35 cellular contexts compared by ENCODE assay signal in the genomic region with DNA sequence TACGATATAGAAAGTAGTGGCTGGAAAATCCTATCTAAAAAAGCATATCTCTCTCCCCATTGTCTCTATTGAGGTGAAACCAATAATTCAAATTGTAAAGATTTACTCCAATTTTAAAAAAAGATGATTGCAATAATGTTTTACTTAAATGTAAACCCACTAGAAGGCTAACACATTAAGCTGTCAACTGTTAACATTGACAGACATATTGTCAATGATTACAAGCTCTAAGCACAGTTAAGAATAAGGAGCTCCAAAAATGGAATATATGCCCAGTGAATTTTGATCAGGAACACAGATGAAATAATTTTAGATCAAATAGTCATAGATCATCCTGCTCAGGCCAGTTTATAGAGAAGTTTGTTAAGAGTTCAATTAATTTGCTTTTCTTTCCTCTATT.
"Had no signal": no experiment of that assay in that cellular context is flagged by ENCODE, and none has a peak within 500 bp of the region (broad histone marks: within the 10 kb centered on the region; RNA-seq: fewer than 3 reads in every experiment).

No MANE protein-coding gene starts in this region.

- H3K27me3 ChIP-seq: MG63 had no signal

- DNase-seq: Karpas-422, Kasumi-1, MG63, MM.1S, MV-4-11, NCI-H1048, NCI-H1092 treated with DMSO at 0.1 percent for 48 hours, NCI-H1105, NCI-H1105 treated with DMSO at 0.1 percent for 48 hours, NCI-H1417, NCI-H1417 treated with DMSO at 0.1 percent for 48 hours, NCI-H1436, NCI-H1436 treated with DMSO at 0.1 percent for 48 hours, NCI-H146, NCI-H1694, NCI-H1694 treated with DMSO at 0.1 percent for 48 hours, NCI-H187, NCI-H187 treated with DMSO at 0.1 percent for 48 hours, NCI-H1930, NCI-H2029, NCI-H2029 treated with DMSO at 0.1 percent for 48 hours, NCI-H2081, NCI-H2081 treated with DMSO at 0.1 percent for 48 hours, NCI-H2107, NCI-H2171, NCI-H2171 treated with DMSO at 0.1 percent for 48 hours, NCI-H2227 treated with DMSO at 0.1 percent for 48 hours, NCI-H226, NCI-H345, NCI-H446, NCI-H446 treated with DMSO at 0.1 percent for 48 hours, NCI-H510A, NCI-H510A treated with DMSO at 0.1 percent for 48 hours, NCI-H524, NCI-H524 treated with DMSO at 0.1 percent for 48 hours had no signal

- H3K36me3 ChIP-seq: MG63 had no signal

- H3K4me3 ChIP-seq: MG63 had no signal
